In the genomic region with DNA sequence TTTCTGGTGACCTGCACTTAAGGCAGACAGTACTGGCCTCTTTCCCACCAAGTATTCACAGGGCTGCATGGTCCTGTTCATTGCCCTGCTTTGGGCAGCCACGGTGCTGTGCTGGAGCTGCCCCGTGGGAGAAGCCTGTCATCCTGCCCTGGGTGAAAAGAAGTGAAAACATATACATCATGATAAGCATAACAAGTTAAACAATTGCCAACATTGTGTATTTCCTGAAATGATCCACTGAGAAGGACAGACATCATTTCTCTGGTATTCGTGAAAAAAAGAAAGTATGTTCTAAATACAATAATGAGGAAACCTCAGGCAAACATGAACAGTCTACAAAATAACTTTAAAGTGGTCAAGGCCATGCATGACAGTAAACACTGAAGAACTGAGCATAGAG, we compare ENCODE assay signal across 28 cellular contexts.
"Had no signal": no experiment of that assay in that cellular context is flagged by ENCODE, and none has a peak within 500 bp of the region (broad histone marks: within the 10 kb centered on the region; RNA-seq: fewer than 3 reads in every experiment).

No MANE protein-coding gene starts in this region.

- H3K9me3 ChIP-seq: esophagus squamous epithelium, left ventricle myocardium inferior, lower lobe of right lung, neutrophil, right atrium auricular region, sigmoid colon, stomach, thoracic aorta, transverse colon had no signal

- H3K79me2 ChIP-seq: hepatocyte had no signal

- H3K36me3 ChIP-seq: esophagus squamous epithelium, left ventricle myocardium inferior, lower lobe of right lung, neutrophil, right atrium auricular region, sigmoid colon, stomach, thoracic aorta, transverse colon had no signal

- H3K4me2 ChIP-seq: hepatocyte had no signal

- H3K4me3 ChIP-seq: dorsolateral prefrontal cortex, esophagus squamous epithelium, hepatocyte, left ventricle myocardium inferior, lower lobe of right lung, right atrium auricular region, sigmoid colon, skin epidermis, stomach, thoracic aorta, transverse colon had no signal

- H3K27ac ChIP-seq: dorsolateral prefrontal cortex, epithelial cell of prostate, esophagus squamous epithelium, hepatocyte, left ventricle myocardium inferior, lower lobe of right lung, neutrophil, right atrium auricular region, sigmoid colon, skin epidermis, stomach, transverse colon had no signal

- DNase-seq: cerebellar nuclear complex; dorsolateral prefrontal cortex; effector CD8-positive, alpha-beta T cell; esophagus squamous epithelium; foreskin fibroblast; head of caudate nucleus; kidney; left cardiac atrium; left ventricle myocardium inferior; lower lobe of right lung; mesenchymal stem cell; midbrain; naive B cell; nephron progenitor cell; posterior cingulate gyrus; sigmoid colon; stimulated activated CD4-positive, alpha-beta T cell treated with anti-CD3 and anti-CD28 coated beads, Interleukin-2, amount 100 ng/mL, for 24 hours; stimulated activated CD4-positive, alpha-beta T cell treated with anti-CD3 and anti-CD28 coated beads, Interleukin-4, amount 100 ng/mL, for 4 hours; stimulated activated naive CD4-positive, alpha-beta T cell; stomach; substantia nigra; transverse colon had no signal

- ATAC-seq: lower lobe of right lung had no signal

- H3K27me3 ChIP-seq: dorsolateral prefrontal cortex, esophagus squamous epithelium, hepatocyte, neutrophil, right atrium auricular region, sigmoid colon, stomach, transverse colon had no signal

- H2AFZ ChIP-seq: hepatocyte had no signal

- H3K4me1 ChIP-seq: esophagus squamous epithelium, left ventricle myocardium inferior, lower lobe of right lung, right atrium auricular region, stomach, transverse colon had no signal
